ENCODE assay signal across 17 cellular contexts in the genomic region with DNA sequence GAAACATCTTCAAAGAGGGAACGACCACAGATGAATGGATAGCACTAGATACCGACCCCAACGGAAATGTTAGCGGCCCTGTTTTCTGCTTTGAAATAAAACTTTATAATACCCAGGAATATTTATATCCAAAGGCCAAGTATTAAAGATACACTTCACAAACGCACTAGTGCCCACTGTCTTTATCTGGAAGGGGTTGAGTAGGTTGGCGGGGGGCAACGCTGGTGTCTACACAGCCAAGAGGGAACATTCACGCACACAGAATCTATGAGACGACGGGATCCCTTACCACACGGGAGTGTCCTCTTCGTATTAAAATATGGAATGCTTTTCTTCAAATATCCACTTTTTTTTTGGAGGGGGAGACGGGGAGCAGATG. TPM values are rescaled to one million over a fixed set of nuclear protein-coding genes. Genes with fewer than 3 reads are reported as not detected.
DNase-seq lines count a peak whose midpoint lies in the region; ATAC-seq and TF ChIP-seq lines count a peak whose summit lies in the region.
"Had no signal": no experiment of that assay in that cellular context is flagged by ENCODE, and none has a peak within 500 bp of the region (broad histone marks: within the 10 kb centered on the region; RNA-seq: fewer than 3 reads in every experiment).

No MANE protein-coding gene starts in this region.

- H3K4me3 ChIP-seq in adipocyte (ENCODE audit: low read length) (peak overlapping the region; percentile 95), iPS-18a (ENCODE audit: low read length) (peak overlapping the region; percentile 37), testis (peak overlapping the region; percentile 68 to 70)

- POLR2A ChIA-PET in activated naive CD8-positive, alpha-beta T cell treated with anti-CD3 and anti-CD28 coated beads, Interleukin-2, amount 10 ng/mL, durations not matched to agents 7 days and 5 days (lab: Charles Lee), result no interaction called here

- WGBS in testis, 2 donors, result 33 to 42% methylated on average over 13 of the region's 13 CpGs

- peak overlapping the region; percentile 28 for H3K4me3 Mint-ChIP-seq in activated naive CD8-positive, alpha-beta T cell treated with anti-CD3 and anti-CD28 coated beads, Interleukin-2, amount 10 ng/mL, durations not matched to agents 7 days and 5 days
- H3K4me3 Mint-ChIP-seq in activated naive CD8-positive, alpha-beta T cell treated with anti-CD3 and anti-CD28 coated beads for 36 hours, result no peak overlapping the region

- TF ChIP-seq POLR2A in testis (IDR thresholded peaks at IDR 0.05), result no peak

- H3K9me3 ChIP-seq in adipocyte (ENCODE audit: control insufficient read depth, low read length), result no peaks in the 10 kb centered on the region
- no peaks in the 10 kb centered on the region for H3K9me3 ChIP-seq in iPS-18a (ENCODE audit: control insufficient read depth, low read depth, low read length)
- no peaks in the 10 kb centered on the region for H3K9me3 ChIP-seq in testis

- no peak for DNase-seq in activated naive CD8-positive, alpha-beta T cell treated with anti-CD3 and anti-CD28 coated beads, Interleukin-2, amount 10 ng/mL, durations not matched to agents 7 days and 5 days
- no peak for DNase-seq in activated naive CD8-positive, alpha-beta T cell treated with anti-CD3 and anti-CD28 coated beads for 36 hours
- peak; percentile 40 for DNase-seq in adipocyte (ENCODE audit: low read depth)
- no peak for DNase-seq in testis
- DNase-seq: activated CD8-positive, alpha-beta memory T cell treated with anti-CD3 and anti-CD28 coated beads for 24 hours; AML-193; dermis blood vessel endothelial cell; DND-41; NCI-H1105; NCI-H446 had no signal

- peaks cover 34% of the 10 kb centered on the region for H3K4me1 ChIP-seq in adipocyte (ENCODE audit: control insufficient read depth, insufficient read depth, low read length)
- H3K4me1 ChIP-seq in iPS-18a (ENCODE audit: control insufficient read depth, low read depth, low read length), result peaks cover 37% of the 10 kb centered on the region
- H3K4me1 ChIP-seq in testis, result peaks cover 9% of the 10 kb centered on the region

- no peak for TF ChIP-seq CTCF in testis (IDR thresholded peaks at IDR 0.05)

- H3K27ac ChIP-seq in iPS-18a (ENCODE audit: low read length), result no peak overlapping the region
- peak overlapping the region; percentile 78 to 91 for H3K27ac ChIP-seq in testis

- H3K27me3 ChIP-seq in adipocyte (replicated peaks; ENCODE audit: control insufficient read depth, insufficient read depth, low read length) (no peaks in the 10 kb centered on the region), iPS-18a (ENCODE audit: control insufficient read depth, insufficient read depth, low read length) (peaks cover 97% of the 10 kb centered on the region), testis (no peaks in the 10 kb centered on the region)

- intact Hi-C loops in testis (cut with DNase I; ENCODE audit: low total_unique reads), result no loop called here

- H3K36me3 Mint-ChIP-seq in activated naive CD8-positive, alpha-beta T cell treated with anti-CD3 and anti-CD28 coated beads, Interleukin-2, amount 10 ng/mL, durations not matched to agents 7 days and 5 days, result peaks cover 7% of the 10 kb centered on the region
- peaks cover 23% of the 10 kb centered on the region for H3K36me3 Mint-ChIP-seq in activated naive CD8-positive, alpha-beta T cell treated with anti-CD3 and anti-CD28 coated beads for 36 hours

- peaks cover 88% of the 10 kb centered on the region for H3K27me3 Mint-ChIP-seq in activated naive CD8-positive, alpha-beta T cell treated with anti-CD3 and anti-CD28 coated beads, Interleukin-2, amount 10 ng/mL, durations not matched to agents 7 days and 5 days
- H3K27me3 Mint-ChIP-seq in activated naive CD8-positive, alpha-beta T cell treated with anti-CD3 and anti-CD28 coated beads for 36 hours, result peaks cover 95% of the 10 kb centered on the region

- peaks cover 16% of the 10 kb centered on the region for H3K9me3 Mint-ChIP-seq in activated naive CD8-positive, alpha-beta T cell treated with anti-CD3 and anti-CD28 coated beads, Interleukin-2, amount 10 ng/mL, durations not matched to agents 7 days and 5 days
- H3K9me3 Mint-ChIP-seq in activated naive CD8-positive, alpha-beta T cell treated with anti-CD3 and anti-CD28 coated beads for 36 hours, result peaks cover 7% of the 10 kb centered on the region

- peak overlapping the region; percentile 51 for H3K27ac Mint-ChIP-seq in activated naive CD8-positive, alpha-beta T cell treated with anti-CD3 and anti-CD28 coated beads, Interleukin-2, amount 10 ng/mL, durations not matched to agents 7 days and 5 days
- H3K27ac Mint-ChIP-seq in activated naive CD8-positive, alpha-beta T cell treated with anti-CD3 and anti-CD28 coated beads for 36 hours, result no peak overlapping the region

- H3K4me1 Mint-ChIP-seq in activated naive CD8-positive, alpha-beta T cell treated with anti-CD3 and anti-CD28 coated beads, Interleukin-2, amount 10 ng/mL, durations not matched to agents 7 days and 5 days, result peaks cover 21% of the 10 kb centered on the region
- H3K4me1 Mint-ChIP-seq in activated naive CD8-positive, alpha-beta T cell treated with anti-CD3 and anti-CD28 coated beads for 36 hours, result peaks cover 21% of the 10 kb centered on the region

- H3K36me3 ChIP-seq in adipocyte (ENCODE audit: control insufficient read depth, insufficient read depth, low read length, severe bottlenecking) (peaks cover 9% of the 10 kb centered on the region), iPS-18a (ENCODE audit: control insufficient read depth, low read depth, low read length) (no peaks in the 10 kb centered on the region), testis (ENCODE audit: low read depth, missing control alignments) (no peaks in the 10 kb centered on the region)

- H3K9ac ChIP-seq in adipocyte (ENCODE audit: low read length) (peak overlapping the region; percentile 98), iPS-18a (ENCODE audit: low read length) (no peak overlapping the region)

- no peak for ATAC-seq in activated naive CD8-positive, alpha-beta T cell treated with anti-CD3 and anti-CD28 coated beads, Interleukin-2, amount 10 ng/mL, durations not matched to agents 7 days and 5 days (ENCODE audit: low read depth)
- ATAC-seq in GM18517 (IDR thresholded peaks at IDR 0.05; ENCODE audit: unreplicated experiment), result no peak
- no peak for ATAC-seq in GM19035 (IDR thresholded peaks at IDR 0.05; ENCODE audit: unreplicated experiment)
- ATAC-seq in HG03280 (IDR thresholded peaks at IDR 0.05; ENCODE audit: unreplicated experiment), result no peak
- ATAC-seq: HCT116, left lobe of liver had no signal

RNA-seq across cellular contexts. Expression of a gene that starts 3.3 kb away (rescaled TPM):
- total RNA-seq in activated naive CD8-positive, alpha-beta T cell treated with anti-CD3 and anti-CD28 coated beads, Interleukin-2, amount 10 ng/mL, durations not matched to agents 7 days and 5 days, result not detected
- not detected for total RNA-seq in activated naive CD8-positive, alpha-beta T cell treated with anti-CD3 and anti-CD28 coated beads for 36 hours
- total RNA-seq in testis, result 10 to 100 TPM in 1 of 2 donors, 1 to 10 TPM in 1; 9.4 to 12.3 TPM
- polyA plus RNA-seq in testis (ENCODE audit: insufficient read depth, low read depth, low replicate concordance), result 3.5 TPM
- total RNA-seq: dermis blood vessel endothelial cell, frontal cortex had no signal

Comparison
In these comparisons a context has a peak if more than half of its experiments do, and no peak if none do; other contexts are left out.
1. H3K4me3 ChIP-seq: peak in every context shown above with its lines; median percentile 95 in adipocyte; 69 in testis; 37 in iPS-18a.
2. RNA of a gene that starts 3.3 kb away (total RNA-seq): 9.4 to 12.3 TPM in testis; not detected in activated naive CD8-positive, alpha-beta T cell treated with anti-CD3 and anti-CD28 coated beads, Interleukin-2, amount 10 ng/mL, durations not matched to agents 7 days and 5 days and not detected in activated naive CD8-positive, alpha-beta T cell treated with anti-CD3 and anti-CD28 coated beads for 36 hours; every median in the first group is over 4 times any median in the second.